ENCODE assay signal across 1 cellular context in the genomic region with DNA sequence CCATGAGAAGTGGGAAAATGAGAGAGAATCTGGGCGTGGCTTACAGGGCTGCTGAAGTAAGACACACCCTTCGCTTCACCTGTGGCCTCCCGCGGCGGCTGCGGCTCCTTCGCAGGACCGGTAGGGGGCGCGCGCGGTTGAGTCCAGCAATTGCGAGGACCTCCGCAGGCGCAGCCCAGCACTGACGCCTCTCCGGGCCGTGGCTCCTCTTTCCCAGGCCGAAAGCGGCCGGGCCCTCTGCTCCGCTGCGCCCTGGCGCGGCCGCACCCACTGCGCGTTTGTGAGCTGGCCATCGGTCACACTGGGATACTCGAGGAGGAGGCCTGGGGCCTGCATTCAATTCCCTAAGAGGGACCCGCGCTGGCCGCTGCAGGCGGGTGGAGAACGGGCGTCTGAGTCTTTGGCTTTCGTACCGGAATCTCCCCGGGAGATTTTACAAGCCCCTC.
A peak's percentile ranks its signal among the peaks of the same experiment; 100 is the strongest.
TF ChIP-seq lines count a peak whose summit lies in the region.

A gene (minus strand): TSS at position 215 of the 446 bp plus-strand sequence. CDS start 13,940 bp downstream, outside the sequence.

TF ChIP-seq in K562, 482 proteins besides CTCF, POLR2A, EP300 and RAD21:
- TF ChIP-seq NFIX (CRISPR knock-in tag; IDR thresholded peaks at IDR 0.05; ENCODE audit: low read depth) (no peak), YY1 (IDR thresholded peaks at IDR 0.05; ENCODE audit: borderline replicate concordance in 1 of 3, control insufficient read depth in 1 of 3, extremely low read depth in 1 of 3, insufficient read depth in 3 of 3, insufficient read length in 1 of 3, insufficient replicate concordance in 2 of 3, low read depth in 1 of 3, low read length in 2 of 3) (peak in 1 of 3 experiments; percentile 20), ZNF507 (tag; conservative IDR thresholded peaks at IDR 0.05) (no peak), CBX5 (IDR thresholded peaks at IDR 0.05; ENCODE audit: borderline replicate concordance, low read depth) (no peak), CREM (IDR thresholded peaks at IDR 0.05; ENCODE audit: low read depth) (0 out of 2 replicates have a peak, but pooled peaks have one; percentile 20), CTBP1 (IDR thresholded peaks at IDR 0.05; ENCODE audit: borderline replicate concordance) (0 out of 2 replicates have a peak, but pooled peaks have one; percentile 21), TCF3 (CRISPR knock-in tag; IDR thresholded peaks at IDR 0.05) (no peak), NRF1 (conservative IDR thresholded peaks at IDR 0.05 in 1 of 2, IDR thresholded peaks at IDR 0.05 in 1 of 2) (peak in 1 of 2 experiments; percentile 32; a peak in 2 of 4 replicates)
- TF ChIP-seq, protein P1, sequence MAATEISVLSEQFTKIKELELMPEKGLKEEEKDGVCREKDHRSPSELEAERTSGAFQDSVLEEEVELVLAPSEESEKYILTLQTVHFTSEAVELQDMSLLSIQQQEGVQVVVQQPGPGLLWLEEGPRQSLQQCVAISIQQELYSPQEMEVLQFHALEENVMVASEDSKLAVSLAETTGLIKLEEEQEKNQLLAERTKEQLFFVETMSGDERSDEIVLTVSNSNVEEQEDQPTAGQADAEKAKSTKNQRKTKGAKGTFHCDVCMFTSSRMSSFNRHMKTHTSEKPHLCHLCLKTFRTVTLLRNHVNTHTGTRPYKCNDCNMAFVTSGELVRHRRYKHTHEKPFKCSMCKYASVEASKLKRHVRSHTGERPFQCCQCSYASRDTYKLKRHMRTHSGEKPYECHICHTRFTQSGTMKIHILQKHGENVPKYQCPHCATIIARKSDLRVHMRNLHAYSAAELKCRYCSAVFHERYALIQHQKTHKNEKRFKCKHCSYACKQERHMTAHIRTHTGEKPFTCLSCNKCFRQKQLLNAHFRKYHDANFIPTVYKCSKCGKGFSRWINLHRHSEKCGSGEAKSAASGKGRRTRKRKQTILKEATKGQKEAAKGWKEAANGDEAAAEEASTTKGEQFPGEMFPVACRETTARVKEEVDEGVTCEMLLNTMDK (IDR thresholded peaks at IDR 0.05; ENCODE audit: borderline replicate concordance, insufficient read depth, low read depth, low read length, poor library complexity, severe bottlenecking): peak; percentile 74
- TF ChIP-seq, protein P2, sequence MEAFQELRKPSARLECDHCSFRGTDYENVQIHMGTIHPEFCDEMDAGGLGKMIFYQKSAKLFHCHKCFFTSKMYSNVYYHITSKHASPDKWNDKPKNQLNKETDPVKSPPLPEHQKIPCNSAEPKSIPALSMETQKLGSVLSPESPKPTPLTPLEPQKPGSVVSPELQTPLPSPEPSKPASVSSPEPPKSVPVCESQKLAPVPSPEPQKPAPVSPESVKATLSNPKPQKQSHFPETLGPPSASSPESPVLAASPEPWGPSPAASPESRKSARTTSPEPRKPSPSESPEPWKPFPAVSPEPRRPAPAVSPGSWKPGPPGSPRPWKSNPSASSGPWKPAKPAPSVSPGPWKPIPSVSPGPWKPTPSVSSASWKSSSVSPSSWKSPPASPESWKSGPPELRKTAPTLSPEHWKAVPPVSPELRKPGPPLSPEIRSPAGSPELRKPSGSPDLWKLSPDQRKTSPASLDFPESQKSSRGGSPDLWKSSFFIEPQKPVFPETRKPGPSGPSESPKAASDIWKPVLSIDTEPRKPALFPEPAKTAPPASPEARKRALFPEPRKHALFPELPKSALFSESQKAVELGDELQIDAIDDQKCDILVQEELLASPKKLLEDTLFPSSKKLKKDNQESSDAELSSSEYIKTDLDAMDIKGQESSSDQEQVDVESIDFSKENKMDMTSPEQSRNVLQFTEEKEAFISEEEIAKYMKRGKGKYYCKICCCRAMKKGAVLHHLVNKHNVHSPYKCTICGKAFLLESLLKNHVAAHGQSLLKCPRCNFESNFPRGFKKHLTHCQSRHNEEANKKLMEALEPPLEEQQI (IDR thresholded peaks at IDR 0.05): peak; percentile 63; the same call in 1 of the 2 replicates
- TF ChIP-seq, protein P3, sequence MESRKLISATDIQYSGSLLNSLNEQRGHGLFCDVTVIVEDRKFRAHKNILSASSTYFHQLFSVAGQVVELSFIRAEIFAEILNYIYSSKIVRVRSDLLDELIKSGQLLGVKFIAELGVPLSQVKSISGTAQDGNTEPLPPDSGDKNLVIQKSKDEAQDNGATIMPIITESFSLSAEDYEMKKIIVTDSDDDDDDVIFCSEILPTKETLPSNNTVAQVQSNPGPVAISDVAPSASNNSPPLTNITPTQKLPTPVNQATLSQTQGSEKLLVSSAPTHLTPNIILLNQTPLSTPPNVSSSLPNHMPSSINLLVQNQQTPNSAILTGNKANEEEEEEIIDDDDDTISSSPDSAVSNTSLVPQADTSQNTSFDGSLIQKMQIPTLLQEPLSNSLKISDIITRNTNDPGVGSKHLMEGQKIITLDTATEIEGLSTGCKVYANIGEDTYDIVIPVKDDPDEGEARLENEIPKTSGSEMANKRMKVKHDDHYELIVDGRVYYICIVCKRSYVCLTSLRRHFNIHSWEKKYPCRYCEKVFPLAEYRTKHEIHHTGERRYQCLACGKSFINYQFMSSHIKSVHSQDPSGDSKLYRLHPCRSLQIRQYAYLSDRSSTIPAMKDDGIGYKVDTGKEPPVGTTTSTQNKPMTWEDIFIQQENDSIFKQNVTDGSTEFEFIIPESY (CRISPR knock-in tag; IDR thresholded peaks at IDR 0.05): peak; percentile 96
- TF ChIP-seq, protein P4, sequence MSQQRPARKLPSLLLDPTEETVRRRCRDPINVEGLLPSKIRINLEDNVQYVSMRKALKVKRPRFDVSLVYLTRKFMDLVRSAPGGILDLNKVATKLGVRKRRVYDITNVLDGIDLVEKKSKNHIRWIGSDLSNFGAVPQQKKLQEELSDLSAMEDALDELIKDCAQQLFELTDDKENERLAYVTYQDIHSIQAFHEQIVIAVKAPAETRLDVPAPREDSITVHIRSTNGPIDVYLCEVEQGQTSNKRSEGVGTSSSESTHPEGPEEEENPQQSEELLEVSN (IDR thresholded peaks at IDR 0.05; ENCODE audit: borderline replicate concordance in 1 of 2, extremely low read depth in 1 of 2, insufficient read depth in 1 of 2, insufficient read length in 1 of 2, low read depth in 1 of 2, low read length in 1 of 2, poor library complexity in 1 of 2, severe bottlenecking in 1 of 2): peak in 1 of 2 experiments; percentile 31
TF ChIP-seq in K562: peak in this region for 8.
